ENCODE assay signal across 8 cellular contexts in genomic region chr19:33063356-33064116, GRCh38. TPM values are rescaled to one million over a fixed set of nuclear protein-coding genes. Genes with fewer than 3 reads are reported as not detected.
DNase-seq lines count a peak whose midpoint lies in the region; TF ChIP-seq lines count a peak whose summit lies in the region.

No MANE protein-coding gene starts in this region.

- peaks cover 6% of the 10 kb centered on the region for H3K79me1 ChIP-seq in trophoblast cell (ENCODE audit: low read length)

- DNase-seq in WERI-Rb-1: peak; percentile 63
- DNase-seq in glomerular visceral epithelial cell (ENCODE audit: extremely low spot score): peak; percentile 41
- peak in 1 of 2 donors; percentile 38 for DNase-seq in trophoblast cell
- no peak for DNase-seq in ACHN
- no peak for DNase-seq in GF-D8 (lab: John Stamatoyannopoulos, UW)
- no peak for DNase-seq in effector CD4-positive, alpha-beta T cell

- no peaks in the 10 kb centered on the region for H3K9me3 ChIP-seq in HUES64 (ENCODE audit: insufficient read depth, low read depth, low read length)
- H3K9me3 ChIP-seq in WERI-Rb-1 (ENCODE audit: severe bottlenecking): no peaks in the 10 kb centered on the region
- H3K9me3 ChIP-seq in trophoblast cell (ENCODE audit: insufficient read depth, low read depth, low read length): no peaks in the 10 kb centered on the region

- H3K4me1 ChIP-seq in HUES64 (ENCODE audit: insufficient read depth, low read length) (peaks cover 8% of the 10 kb centered on the region), trophoblast cell (ENCODE audit: control insufficient read depth in 1 of 2, insufficient read depth in 2 of 2, low read length in 2 of 2) (peaks cover 6 to 9% of the 10 kb centered on the region in 2 experiments)

- H3K27ac ChIP-seq in C4-2B (peak overlapping the region; percentile 86), HUES64 (ENCODE audit: low read depth, low read length) (no peak overlapping the region), WERI-Rb-1 (peak overlapping the region; percentile 49), trophoblast cell (ENCODE audit: low read depth, low read length) (no peak overlapping the region)

- TF ChIP-seq CTCF in C4-2B (conservative IDR thresholded peaks at IDR 0.05) (no peak), WERI-Rb-1 (IDR thresholded peaks at IDR 0.05; ENCODE audit: low read depth, low read length) (no peak)

- H3K4me3 ChIP-seq in HUES64 (ENCODE audit: low read length): peak overlapping the region; percentile 88
- H3K4me3 ChIP-seq in WERI-Rb-1 (ENCODE audit: low read depth, low read length): peak overlapping the region; percentile 93
- H3K4me3 ChIP-seq in trophoblast cell (ENCODE audit: low read depth, low read length): peak overlapping the region; percentile 66

- in situ Hi-C loops in ACHN (cut with HindIII; ENCODE audit: low pct_ligation_motif_present, low pct_unique_long_range_greater_than_20kb, low sequenced_read_pairs): no loop called here

- no peak overlapping the region for H3K23ac ChIP-seq in trophoblast cell (ENCODE audit: low read length)

- H3K4ac ChIP-seq in trophoblast cell (ENCODE audit: low read depth, low read length): no peak overlapping the region

- H3K36me3 ChIP-seq in HUES64 (ENCODE audit: insufficient read depth, low read length) (no peaks in the 10 kb centered on the region), WERI-Rb-1 (peaks cover 1% of the 10 kb centered on the region; the same call in 1 of the 2 replicates), trophoblast cell (ENCODE audit: control insufficient read depth in 1 of 2, insufficient read depth in 2 of 2, low read length in 2 of 2) (no peaks in the 10 kb centered on the region)

- H2BK120ac ChIP-seq in trophoblast cell (ENCODE audit: insufficient read depth, low read length, poor library complexity): no peak overlapping the region

- 3% methylated on average over 36 of the region's 38 CpGs for WGBS in HUES64
- no CpG with 5 or more reads among the region's 38 CpGs for WGBS in trophoblast cell (ENCODE audit: extremely low coverage, insufficient coverage, insufficient read length)

- no peak overlapping the region for H2BK12ac ChIP-seq in trophoblast cell (ENCODE audit: low read length)

- H3K27me3 ChIP-seq in HUES64 (ENCODE audit: insufficient read depth, low read length) (peaks cover 11% of the 10 kb centered on the region), WERI-Rb-1 (ENCODE audit: insufficient read depth, low read depth, severe bottlenecking) (no peaks in the 10 kb centered on the region), trophoblast cell (ENCODE audit: insufficient read depth, low read length) (peaks cover 8% of the 10 kb centered on the region)

- H2AK5ac ChIP-seq in trophoblast cell (ENCODE audit: low read length): no peak overlapping the region

- H3K14ac ChIP-seq in trophoblast cell (ENCODE audit: low read length): no peak overlapping the region

- no peak overlapping the region for H2AFZ ChIP-seq in trophoblast cell (ENCODE audit: insufficient read depth, low read length, poor library complexity)

- no peak overlapping the region for H4K91ac ChIP-seq in trophoblast cell (ENCODE audit: low read depth, low read length)

- H3K4me2 ChIP-seq in trophoblast cell (ENCODE audit: low read length): peak overlapping the region; percentile 65

- no peak overlapping the region for H3K18ac ChIP-seq in trophoblast cell (ENCODE audit: low read length)

- H2BK5ac ChIP-seq in trophoblast cell (ENCODE audit: low read depth, low read length, poor library complexity): no peak overlapping the region

- no peak overlapping the region for H4K8ac ChIP-seq in trophoblast cell (ENCODE audit: low read depth, low read length)

- no peaks in the 10 kb centered on the region for H3K79me2 ChIP-seq in trophoblast cell (ENCODE audit: control insufficient read depth, insufficient read depth, low read length, poor library complexity)

- H4K12ac ChIP-seq in trophoblast cell (ENCODE audit: low read depth, low read length): no peak overlapping the region

- H3K9ac ChIP-seq in HUES64 (ENCODE audit: low read depth, low read length) (peak overlapping the region; percentile 77), trophoblast cell (ENCODE audit: low read length) (no peak overlapping the region)

RNA-seq across cellular contexts. Expression of gene RHPN2, which starts 1.2 kb away (rescaled TPM):
- 13.9 TPM for polyA plus RNA-seq in HUES64 (2013, experiment 1 of 2)
- 17.6 TPM for polyA plus RNA-seq in HUES64 (2013, experiment 2 of 2)
- polyA plus RNA-seq in trophoblast cell (2013): 7.4 and 7.9 TPM in 2 replicates

RNA-seq across cellular contexts. Expression of gene GPATCH1, which starts 17.4 kb away (rescaled TPM):
- 6.0 TPM for polyA plus RNA-seq in HUES64 (2013, experiment 1 of 2)
- 7.5 TPM for polyA plus RNA-seq in HUES64 (2013, experiment 2 of 2)
- 4.7 and 5.4 TPM in 2 replicates for polyA plus RNA-seq in trophoblast cell (2013)

Comparison
In these comparisons a context has a peak if more than half of its experiments do, and no peak if none do; other contexts are left out.
1. H3K27ac ChIP-seq: peak in C4-2B (single experiment) and WERI-Rb-1 (single experiment); none in HUES64 (single experiment) and trophoblast cell (single experiment).
2. DNase-seq: peak in WERI-Rb-1 (single experiment) and glomerular visceral epithelial cell (single experiment); none in ACHN (single experiment), GF-D8 (single experiment) and effector CD4-positive, alpha-beta T cell (single experiment).
3. Peak in every context shown above with its lines, with median percentiles within 50 percentile points of each other: H3K4me3 ChIP-seq.